Comparison of ENCODE assay signal across 1 cellular context in the genomic region with DNA sequence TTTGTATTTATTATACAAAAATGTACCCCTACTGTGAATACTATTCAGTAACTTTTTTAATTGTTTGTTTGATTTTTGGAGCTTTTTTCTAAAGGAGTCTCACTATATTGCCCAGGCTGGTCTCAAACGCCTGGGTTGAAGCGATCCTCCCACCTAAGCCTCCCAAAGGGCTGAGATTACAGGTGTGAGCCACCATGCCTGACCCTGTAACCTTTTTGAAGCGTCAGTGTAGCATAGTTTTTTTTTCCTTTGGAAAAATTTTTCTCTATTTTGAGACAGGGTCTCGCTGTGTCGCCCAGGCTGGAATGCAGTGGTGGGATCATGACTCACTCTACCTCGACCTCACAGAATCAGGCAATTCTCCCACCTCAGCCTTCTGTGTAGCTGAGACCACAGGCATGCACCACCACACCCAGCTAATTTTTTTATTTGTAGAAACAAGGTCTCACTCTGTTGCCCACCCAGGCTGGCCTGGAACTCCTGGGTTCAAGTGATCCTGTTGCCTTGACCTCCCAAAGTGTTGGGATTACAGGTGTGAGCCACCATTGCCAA.
TF ChIP-seq lines count a peak whose summit lies in the region.

No MANE protein-coding gene starts in this region.

TF ChIP-seq in HepG2, 621 proteins besides CTCF, POLR2A, EP300 and RAD21:
- TF ChIP-seq ZNF121 (CRISPR knock-in tag; IDR thresholded peaks at IDR 0.05) (peak; percentile 85), SPEN (CRISPR knock-in tag; IDR thresholded peaks at IDR 0.05; ENCODE audit: low read depth) (0 out of 2 replicates have a peak, but pooled peaks have one; percentile 15), ELF4 (CRISPR knock-in tag; IDR thresholded peaks at IDR 0.05; ENCODE audit: borderline replicate concordance) (0 out of 2 replicates have a peak, but pooled peaks have one; percentile 15), ZNF749 (CRISPR knock-in tag; IDR thresholded peaks at IDR 0.05; ENCODE audit: borderline replicate concordance) (no peak), BORCS8-MEF2B (CRISPR knock-in tag; IDR thresholded peaks at IDR 0.05) (0 out of 2 replicates have a peak, but pooled peaks have one; percentile 33), JUN (CRISPR knock-in tag; IDR thresholded peaks at IDR 0.05) (no peak)
